ENCODE assay signal across 12 cellular contexts in genomic region chr2:42339191-42339912, GRCh38. TPM values are rescaled to one million over a fixed set of nuclear protein-coding genes. Genes with fewer than 3 reads are reported as not detected.
DNase-seq lines count a peak whose midpoint lies in the region; ATAC-seq and TF ChIP-seq lines count a peak whose summit lies in the region.
"Had no signal": no experiment of that assay in that cellular context is flagged by ENCODE, and none has a peak within 500 bp of the region (broad histone marks: within the 10 kb centered on the region; RNA-seq: fewer than 3 reads in every experiment).

No MANE protein-coding gene starts in this region.

- TF ChIP-seq CTCF in WERI-Rb-1 (IDR thresholded peaks at IDR 0.05; ENCODE audit: low read depth, low read length) (peak; percentile 28; the same call in 1 of the 2 replicates), uterus (IDR thresholded peaks at IDR 0.05) (no peak)

- peaks cover 3 to 12% of the 10 kb centered on the region in 2 donors for H3K4me1 ChIP-seq in uterus

- peak overlapping the region; percentile 78 for H3K27ac Mint-ChIP-seq in stimulated activated naive CD8-positive, alpha-beta T cell treated with anti-CD3 and anti-CD28 coated beads, Interleukin-15, Interleukin-2, amounts not matched to agents 100 ng/mL and 50 ng/mL, for 24 hours
- H3K27ac Mint-ChIP-seq in stimulated activated naive CD8-positive, alpha-beta T cell treated with anti-CD3 and anti-CD28 coated beads, Interleukin-15, amount 100 ng/mL, for 72 hours: peak overlapping the region in 1 of 2 donors; percentile 77

- peaks cover 4% of the 10 kb centered on the region for H3K9me3 Mint-ChIP-seq in stimulated activated naive CD8-positive, alpha-beta T cell treated with anti-CD3 and anti-CD28 coated beads, Interleukin-15, Interleukin-2, amounts not matched to agents 100 ng/mL and 50 ng/mL, for 24 hours
- H3K9me3 Mint-ChIP-seq in stimulated activated naive CD8-positive, alpha-beta T cell treated with anti-CD3 and anti-CD28 coated beads, Interleukin-15, amount 100 ng/mL, for 72 hours: peaks cover 0 to 11% of the 10 kb centered on the region in 2 donors

- no peak for ATAC-seq in stimulated activated naive CD8-positive, alpha-beta T cell treated with anti-CD3 and anti-CD28 coated beads, Interleukin-15, amount 100 ng/mL, for 72 hours
- ATAC-seq: left ventricle myocardium superior had no signal

- H3K27ac ChIP-seq in WERI-Rb-1 (no peak overlapping the region), uterus (no peak overlapping the region)
- H3K27ac ChIP-seq: KMS-11, tibial artery had no signal

- no peak overlapping the region for H3K4me3 ChIP-seq in WERI-Rb-1 (ENCODE audit: low read depth, low read length)
- H3K4me3 ChIP-seq in uterus: no peak overlapping the region
- H3K4me3 ChIP-seq: tibial artery had no signal

- no peaks in the 10 kb centered on the region for H3K27me3 Mint-ChIP-seq in stimulated activated naive CD8-positive, alpha-beta T cell treated with anti-CD3 and anti-CD28 coated beads, Interleukin-15, Interleukin-2, amounts not matched to agents 100 ng/mL and 50 ng/mL, for 24 hours
- H3K27me3 Mint-ChIP-seq in stimulated activated naive CD8-positive, alpha-beta T cell treated with anti-CD3 and anti-CD28 coated beads, Interleukin-15, amount 100 ng/mL, for 72 hours: no peaks in the 10 kb centered on the region

- H3K27me3 ChIP-seq in WERI-Rb-1 (ENCODE audit: insufficient read depth, low read depth, severe bottlenecking) (no peaks in the 10 kb centered on the region), uterus (no peaks in the 10 kb centered on the region)
- H3K27me3 ChIP-seq: tibial artery had no signal

- intact Hi-C loops in uterus (cut with DNase I; ENCODE audit: low total_unique reads): no loop called here

- H3K36me3 Mint-ChIP-seq in stimulated activated naive CD8-positive, alpha-beta T cell treated with anti-CD3 and anti-CD28 coated beads, Interleukin-15, Interleukin-2, amounts not matched to agents 100 ng/mL and 50 ng/mL, for 24 hours (ENCODE audit: low read depth): peaks cover 72% of the 10 kb centered on the region

- peaks cover 23% of the 10 kb centered on the region for H3K4me1 Mint-ChIP-seq in stimulated activated naive CD8-positive, alpha-beta T cell treated with anti-CD3 and anti-CD28 coated beads, Interleukin-15, Interleukin-2, amounts not matched to agents 100 ng/mL and 50 ng/mL, for 24 hours (ENCODE audit: low read depth)
- H3K4me1 Mint-ChIP-seq in stimulated activated naive CD8-positive, alpha-beta T cell treated with anti-CD3 and anti-CD28 coated beads, Interleukin-15, amount 100 ng/mL, for 72 hours: peaks cover 42% of the 10 kb centered on the region

- no peak for TF ChIP-seq POLR2A in uterus (IDR thresholded peaks at IDR 0.05)

- H3K9me3 ChIP-seq in WERI-Rb-1 (ENCODE audit: severe bottlenecking) (peaks cover 3% of the 10 kb centered on the region), uterus (no peaks in the 10 kb centered on the region)
- H3K9me3 ChIP-seq: tibial artery had no signal

- H3K4me3 Mint-ChIP-seq in stimulated activated naive CD8-positive, alpha-beta T cell treated with anti-CD3 and anti-CD28 coated beads, Interleukin-15, Interleukin-2, amounts not matched to agents 100 ng/mL and 50 ng/mL, for 24 hours: no peak overlapping the region
- H3K4me3 Mint-ChIP-seq in stimulated activated naive CD8-positive, alpha-beta T cell treated with anti-CD3 and anti-CD28 coated beads, Interleukin-15, amount 100 ng/mL, for 72 hours: no peak overlapping the region

- H3K36me3 ChIP-seq in WERI-Rb-1: peaks cover 48% of the 10 kb centered on the region
- no peaks in the 10 kb centered on the region for H3K36me3 ChIP-seq in uterus

- no peak for DNase-seq in stimulated activated naive CD8-positive, alpha-beta T cell treated with anti-CD3 and anti-CD28 coated beads, Interleukin-15, amount 100 ng/mL, for 72 hours
- DNase-seq in WERI-Rb-1 (peak; percentile 39), iPS-NIHi11 (ENCODE audit: low spot score) (peak; percentile 50), uterus (no peak), COR-L47 (lab: John Stamatoyannopoulos, UW) (no peak), T-helper 1 cell (no peak)
- no peak for DNase-seq in stimulated activated CD4-positive, alpha-beta T cell treated with anti-CD3 and anti-CD28 coated beads, Interleukin-2, amount 100 ng/mL, for 48 hours
- DNase-seq: left ventricle myocardium superior, NCI-H510A, tibial artery had no signal

RNA-seq across cellular contexts. Expression of gene COX7A2L, which starts 21.7 kb away (rescaled TPM):
- total RNA-seq in uterus: 100 to 1,000 TPM in 3 of 4 donors, 10 to 100 TPM in 1; 46.6 to 196 (median 126) TPM

Comparison
In these comparisons a context has a peak if more than half of its experiments do, and no peak if none do; other contexts are left out.
1. DNase-seq: peak in WERI-Rb-1 (single experiment) and iPS-NIHi11 (single experiment); none in stimulated activated naive CD8-positive, alpha-beta T cell treated with anti-CD3 and anti-CD28 coated beads, Interleukin-15, amount 100 ng/mL, for 72 hours (0 of 2), uterus (0 of 2), stimulated activated CD4-positive, alpha-beta T cell treated with anti-CD3 and anti-CD28 coated beads, Interleukin-2, amount 100 ng/mL, for 48 hours (0 of 2), COR-L47 (single experiment) and T-helper 1 cell (0 of 5).